11 cellular contexts compared by ENCODE assay signal in genomic region chr2:12948963-12949353, GRCh38.
DNase-seq lines count a peak whose midpoint lies in the region; ATAC-seq, FAIRE-seq and TF ChIP-seq lines count a peak whose summit lies in the region.
"Had no signal": no experiment of that assay in that cellular context is flagged by ENCODE, and none has a peak within 500 bp of the region (broad histone marks: within the 10 kb centered on the region; RNA-seq: fewer than 3 reads in every experiment).

No MANE protein-coding gene starts in this region.

- POLR2A ChIA-PET in T-cell (lab: Charles Lee): no interaction called here

- H3K4me3 Mint-ChIP-seq in T-cell: no peak overlapping the region
- H3K4me3 Mint-ChIP-seq in endodermal cell: no peak overlapping the region
- H3K4me3 Mint-ChIP-seq in GM23338: no peak overlapping the region
- H3K4me3 Mint-ChIP-seq: B cell had no signal

- peak overlapping the region in 1 of 11 experiments; percentile 21; a peak in 3 of 22 replicates for H3K27ac ChIP-seq in BLaER1 treated with 17β-estradiol and CSF1 and Interleukin-3, amounts not matched to agents 10 nM and 100 nM
- H3K27ac ChIP-seq in endodermal cell (ENCODE audit: low read depth, low read length) (no peak overlapping the region), GM23338 (ENCODE audit: low read depth) (no peak overlapping the region)

- H3K9me2 ChIP-seq in GM23338 (ENCODE audit: insufficient read depth): no peaks in the 10 kb centered on the region

- H3K4me3 ChIP-seq in BLaER1 treated with 17β-estradiol and CSF1 and Interleukin-3, amounts not matched to agents 10 nM and 100 nM: no peak overlapping the region
- H3K4me3 ChIP-seq in endodermal cell (ENCODE audit: low read length) (no peak overlapping the region), GM23338 (no peak overlapping the region)
- H3K4me3 ChIP-seq: spleen had no signal

- DNase-seq in T-cell: no peak
- no peak for DNase-seq in endodermal cell
- DNase-seq in GM23338 (ENCODE audit: low spot score): no peak
- DNase-seq in frontal cortex (ENCODE audit: low spot score in 2 of 2): no peak
- DNase-seq in GM10266 (ENCODE audit: extremely low spot score): no peak
- DNase-seq: spleen had no signal

- no peak for FAIRE-seq in frontal cortex (lab: Jason Lieb, UNC)
- FAIRE-seq: endothelial cell of umbilical vein had no signal

- H3K36me3 ChIP-seq in BLaER1 treated with 17β-estradiol and CSF1 and Interleukin-3, amounts not matched to agents 10 nM and 100 nM: no peaks in the 10 kb centered on the region
- H3K36me3 ChIP-seq in endodermal cell (ENCODE audit: control insufficient read depth, insufficient read depth, low read length) (no peaks in the 10 kb centered on the region), GM23338 (ENCODE audit: insufficient read depth) (no peaks in the 10 kb centered on the region)
- H3K36me3 ChIP-seq: spleen had no signal

- CTCF ChIA-PET in T-cell (lab: Charles Lee): no interaction called here

- no peaks in the 10 kb centered on the region for H3K79me2 ChIP-seq in GM23338 (replicated peaks; ENCODE audit: insufficient read depth)

- no peaks in the 10 kb centered on the region for H4K20me1 ChIP-seq in BLaER1 treated with 17β-estradiol and CSF1 and Interleukin-3, amounts not matched to agents 10 nM and 100 nM
- no peaks in the 10 kb centered on the region for H4K20me1 ChIP-seq in GM23338 (replicated peaks; ENCODE audit: insufficient read depth)

- no peaks in the 10 kb centered on the region for H3K9me3 ChIP-seq in BLaER1 treated with 17β-estradiol and CSF1 and Interleukin-3, amounts not matched to agents 10 nM and 100 nM (replicated peaks in 1 of 11)
- H3K9me3 ChIP-seq in endodermal cell (ENCODE audit: control insufficient read depth, low read length): no peaks in the 10 kb centered on the region
- H3K9me3 ChIP-seq: spleen had no signal

- H3K4me1 ChIP-seq in BLaER1 treated with 17β-estradiol and CSF1 and Interleukin-3, amounts not matched to agents 10 nM and 100 nM: peaks cover 0 to 26% (median 21%) of the 10 kb centered on the region in 10 experiments; a peak in 16 of 20 replicates
- H3K4me1 ChIP-seq in endodermal cell (ENCODE audit: control insufficient read depth, insufficient read depth, low read length): peaks cover 2% of the 10 kb centered on the region
- peaks cover 8% of the 10 kb centered on the region; the same call in 1 of the 2 replicates for H3K4me1 ChIP-seq in GM23338 (ENCODE audit: insufficient read depth)
- H3K4me1 ChIP-seq: spleen had no signal

- no peaks in the 10 kb centered on the region for H3F3A ChIP-seq in GM23338 (replicated peaks; ENCODE audit: low read depth)

- ATAC-seq in GM18870 (IDR thresholded peaks at IDR 0.05; ENCODE audit: unreplicated experiment) (peak; percentile 90), HG02870 (IDR thresholded peaks at IDR 0.05; ENCODE audit: unreplicated experiment) (peak; percentile 92), T-cell (replicated peaks in 1 of 4) (peak in 1 of 4 experiments; percentile 16), GM23338 (no peak)

- no peaks in the 10 kb centered on the region for H3K27me3 ChIP-seq in BLaER1 treated with 17β-estradiol and CSF1 and Interleukin-3, amounts not matched to agents 10 nM and 100 nM
- peaks cover 40% of the 10 kb centered on the region for H3K27me3 ChIP-seq in endodermal cell (ENCODE audit: control insufficient read depth, insufficient read depth, low read length, poor library complexity, severe bottlenecking)
- H3K27me3 ChIP-seq in GM23338 (ENCODE audit: insufficient read depth): no peaks in the 10 kb centered on the region

- H3K9me3 Mint-ChIP-seq in T-cell (no peaks in the 10 kb centered on the region), endodermal cell (no peaks in the 10 kb centered on the region), GM23338 (no peaks in the 10 kb centered on the region)

- H3K36me3 Mint-ChIP-seq in T-cell (no peaks in the 10 kb centered on the region), endodermal cell (ENCODE audit: low read depth) (no peaks in the 10 kb centered on the region), GM23338 (ENCODE audit: low read depth) (no peaks in the 10 kb centered on the region)

- H3K27me3 Mint-ChIP-seq in T-cell: peaks cover 4 to 21% of the 10 kb centered on the region in 2 donors
- H3K27me3 Mint-ChIP-seq in endodermal cell (ENCODE audit: insufficient read depth): peaks cover 36% of the 10 kb centered on the region
- H3K27me3 Mint-ChIP-seq in GM23338 (ENCODE audit: insufficient read depth, low read depth, poor library complexity): no peaks in the 10 kb centered on the region

- H3K4me2 ChIP-seq in BLaER1 treated with 17β-estradiol and CSF1 and Interleukin-3, amounts not matched to agents 10 nM and 100 nM: peak overlapping the region in 9 of 11 experiments; percentile 1 to 58 (median 43); a peak in 16 of 22 replicates
- H3K4me2 ChIP-seq in GM23338: no peak overlapping the region

- no peak overlapping the region for H2AFZ ChIP-seq in GM23338

- TF ChIP-seq CTCF in endodermal cell (conservative IDR thresholded peaks at IDR 0.05): no peak
- TF ChIP-seq CTCF in GM23338 (conservative IDR thresholded peaks at IDR 0.05; ENCODE audit: low read depth in 2 of 2): no peak
- TF ChIP-seq CTCF in GM10266 (IDR thresholded peaks at IDR 0.05; ENCODE audit: control insufficient read depth, insufficient read depth, low read depth, missing control alignments): no peak

- peak overlapping the region in 1 of 11 experiments; percentile 19; a peak in 1 of 22 replicates for H3K9ac ChIP-seq in BLaER1 treated with 17β-estradiol and CSF1 and Interleukin-3, amounts not matched to agents 10 nM and 100 nM
- H3K9ac ChIP-seq in endodermal cell (ENCODE audit: extremely low read depth, low read length, poor library complexity, severe bottlenecking): no peak overlapping the region

- H3K4me1 Mint-ChIP-seq in T-cell (peaks cover 22 to 28% (median 23%) of the 10 kb centered on the region in 3 donors), endodermal cell (peaks cover 10% of the 10 kb centered on the region), GM23338 (peaks cover 12% of the 10 kb centered on the region; the same call in 2 of the 3 replicates)

- H3K27ac Mint-ChIP-seq in T-cell (peak overlapping the region; percentile 34 to 40), endodermal cell (no peak overlapping the region), GM23338 (no peak overlapping the region)
- H3K27ac Mint-ChIP-seq: B cell had no signal

- 95% methylated on average over 2 of the region's 2 CpGs; no CpG with 5 or more reads in 1 of the 2 experiments for WGBS in endodermal cell (ENCODE audit: insufficient coverage in 1 of 2, insufficient read length in 1 of 2), 2 experiments

TF ChIP-seq in GM23338, 12 proteins besides CTCF, POLR2A, EP300 and RAD21 (continues in another document):
- TF ChIP-seq EZH2phosphoT487 (IDR thresholded peaks at IDR 0.05; ENCODE audit: unreplicated experiment) (no peak), NANOG (IDR thresholded peaks at IDR 0.05; ENCODE audit: borderline replicate concordance) (no peak), ZNF114 (CRISPR knock-in tag; IDR thresholded peaks at IDR 0.05) (no peak), JUNB (IDR thresholded peaks at IDR 0.05; ENCODE audit: unreplicated experiment) (no peak), POLR2AphosphoS5 (IDR thresholded peaks at IDR 0.05; ENCODE audit: low read depth) (no peak)
- TF ChIP-seq, protein P1, sequence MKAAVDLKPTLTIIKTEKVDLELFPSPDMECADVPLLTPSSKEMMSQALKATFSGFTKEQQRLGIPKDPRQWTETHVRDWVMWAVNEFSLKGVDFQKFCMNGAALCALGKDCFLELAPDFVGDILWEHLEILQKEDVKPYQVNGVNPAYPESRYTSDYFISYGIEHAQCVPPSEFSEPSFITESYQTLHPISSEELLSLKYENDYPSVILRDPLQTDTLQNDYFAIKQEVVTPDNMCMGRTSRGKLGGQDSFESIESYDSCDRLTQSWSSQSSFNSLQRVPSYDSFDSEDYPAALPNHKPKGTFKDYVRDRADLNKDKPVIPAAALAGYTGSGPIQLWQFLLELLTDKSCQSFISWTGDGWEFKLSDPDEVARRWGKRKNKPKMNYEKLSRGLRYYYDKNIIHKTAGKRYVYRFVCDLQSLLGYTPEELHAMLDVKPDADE (IDR thresholded peaks at IDR 0.05): no peak

Comparison
In these comparisons a context has a peak if more than half of its experiments do, and no peak if none do; other contexts are left out.
1. H3K27ac Mint-ChIP-seq: peak in T-cell (2 of 2); none in endodermal cell (single experiment) and GM23338 (single experiment).